In the genomic region with DNA sequence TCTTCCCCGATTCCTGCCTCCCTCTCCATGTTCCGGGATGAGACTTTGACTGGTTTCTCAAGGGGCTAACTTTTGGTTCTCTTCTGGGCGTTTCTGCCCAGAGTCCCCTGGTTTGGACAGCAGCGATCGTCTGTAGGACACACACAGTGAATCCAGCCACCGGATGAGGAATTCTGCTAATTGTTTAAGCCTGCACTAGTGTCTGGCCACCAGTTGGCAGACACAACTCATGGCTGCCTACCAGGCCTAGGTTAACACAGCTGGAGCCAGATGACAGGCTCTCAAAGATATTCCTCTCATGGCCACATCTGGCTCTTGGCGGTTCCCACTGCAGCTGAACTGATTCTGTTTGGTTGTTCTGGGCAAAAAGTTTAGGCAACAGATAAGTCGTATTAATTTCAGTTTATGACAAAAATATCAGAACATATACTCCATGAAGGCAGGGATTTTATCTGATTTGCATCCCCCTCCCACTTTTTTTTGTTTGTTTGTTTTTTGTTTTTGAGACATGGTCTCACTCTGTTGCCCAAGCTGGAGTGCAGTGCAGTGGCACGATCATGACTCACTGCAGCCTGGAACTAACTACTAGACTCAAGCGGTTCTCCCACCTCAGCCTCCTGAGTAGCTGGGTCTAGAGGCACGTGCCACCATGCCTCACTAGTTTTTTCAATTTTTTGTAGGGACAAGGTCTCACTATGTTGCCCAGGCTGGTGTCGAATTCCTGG, we compare ENCODE assay signal across 9 cellular contexts.
DNase-seq lines count a peak whose midpoint lies in the region; ATAC-seq and TF ChIP-seq lines count a peak whose summit lies in the region.
"Had no signal": no experiment of that assay in that cellular context is flagged by ENCODE, and none has a peak within 500 bp of the region (broad histone marks: within the 10 kb centered on the region; RNA-seq: fewer than 3 reads in every experiment).

No MANE protein-coding gene starts in this region.

- POLR2A ChIA-PET in naive thymus-derived CD4-positive, alpha-beta T cell (lab: Charles Lee): interaction anchor here (1.4 kb wide), 1 partner anchor 183 kb away, joined by 4 read pairs; no protein-coding TSS in a partner anchor

- peak overlapping the region in 7 of 9 donors; percentile 82 to 98 (median 97) for H3K27ac Mint-ChIP-seq in naive thymus-derived CD4-positive, alpha-beta T cell

- H3K4me1 ChIP-seq in Loucy (ENCODE audit: insufficient read depth, low read length, poor library complexity, severe bottlenecking) (peaks cover 47% of the 10 kb centered on the region), esophagus squamous epithelium (peaks cover 0 to 41% (median 13%) of the 10 kb centered on the region in 3 donors)
- H3K4me1 ChIP-seq in naive thymus-derived CD4-positive, alpha-beta T cell (ENCODE audit: control insufficient read depth in 2 of 2, insufficient read depth in 2 of 2, low read length in 2 of 2): peaks cover 8 to 61% of the 10 kb centered on the region in 2 donors

- no peak overlapping the region for H2AFZ ChIP-seq in Loucy (ENCODE audit: low read length)

- peak overlapping the region in 5 of 10 donors; percentile 17 to 84 (median 41) for H3K4me3 Mint-ChIP-seq in naive thymus-derived CD4-positive, alpha-beta T cell

- H3K4me1 Mint-ChIP-seq in naive thymus-derived CD4-positive, alpha-beta T cell: peaks cover 27 to 93% (median 78%) of the 10 kb centered on the region in 7 donors

- peak overlapping the region in 3 of 4 donors; percentile 11 to 73 (median 49) for H3K27ac ChIP-seq in esophagus squamous epithelium
- peak overlapping the region; percentile 90 for H3K27ac ChIP-seq in naive thymus-derived CD4-positive, alpha-beta T cell (ENCODE audit: low read depth, low read length)

- H3K9ac ChIP-seq in Loucy (ENCODE audit: low read depth, low read length, poor library complexity, severe bottlenecking): no peak overlapping the region

- no peak for TF ChIP-seq POLR2A in esophagus squamous epithelium (IDR thresholded peaks at IDR 0.05)

- H3K9me2 ChIP-seq in Loucy (replicated peaks; ENCODE audit: low read depth, low read length): no peaks in the 10 kb centered on the region

- H3K27me3 Mint-ChIP-seq in naive thymus-derived CD4-positive, alpha-beta T cell: peaks cover 0 to 27% (median 0%) of the 10 kb centered on the region in 5 donors

- peaks cover 0 to 16% (median 5%) of the 10 kb centered on the region in 5 donors for H3K36me3 Mint-ChIP-seq in naive thymus-derived CD4-positive, alpha-beta T cell

- H3K9me3 Mint-ChIP-seq in naive thymus-derived CD4-positive, alpha-beta T cell: no peaks in the 10 kb centered on the region

- TF ChIP-seq CTCF in AG10803 (conservative IDR thresholded peaks at IDR 0.05; ENCODE audit: low read length) (peak; percentile 42), Loucy (conservative IDR thresholded peaks at IDR 0.05; ENCODE audit: low read length) (peak; percentile 11; the same call in 1 of the 2 replicates), esophagus squamous epithelium (IDR thresholded peaks at IDR 0.05) (peak in 1 of 6 experiments; percentile 8)

- no peaks in the 10 kb centered on the region for H4K20me1 ChIP-seq in Loucy (ENCODE audit: insufficient read depth, low read length, poor library complexity, severe bottlenecking)

- WGBS in esophagus squamous epithelium, 2 donors: 74 to 83% methylated on average over 12 of the region's 12 CpGs

- H3K9me3 ChIP-seq in Loucy (ENCODE audit: insufficient read depth, low read depth, low read length) (no peaks in the 10 kb centered on the region), esophagus squamous epithelium (no peaks in the 10 kb centered on the region)
- H3K9me3 ChIP-seq in naive thymus-derived CD4-positive, alpha-beta T cell (ENCODE audit: control insufficient read depth in 2 of 3, low read length in 3 of 3): no peaks in the 10 kb centered on the region

- intact Hi-C loops in esophagus squamous epithelium (cut with DNase I): no loop called here
- intact Hi-C loops in naive thymus-derived CD4-positive, alpha-beta T cell (cut with micrococcal nuclease): loop anchor here in 1 of 2 donors (1.0 kb wide), 1 partner anchor 8 kb away; no protein-coding TSS in a partner anchor

- no peak overlapping the region for H3K4me2 ChIP-seq in Loucy (ENCODE audit: low read depth, low read length, poor library complexity, severe bottlenecking)

- DNase-seq in AG10803 (ENCODE audit: low read depth) (peak; percentile 94), esophagus squamous epithelium (lab: John Stamatoyannopoulos, UW) (no peak), NK-92 (lab: John Stamatoyannopoulos, UW; ENCODE audit: unreplicated experiment) (no peak), NCI-H187 (lab: John Stamatoyannopoulos, UW) (no peak)
- no peak for DNase-seq in naive thymus-derived CD4-positive, alpha-beta T cell
- DNase-seq: NCI-H526 treated with DMSO at 0.1 percent for 48 hours had no signal

- H3K27me3 ChIP-seq in Loucy (ENCODE audit: insufficient read depth, low read length, poor library complexity, severe bottlenecking): no peaks in the 10 kb centered on the region
- H3K27me3 ChIP-seq in esophagus squamous epithelium: no peaks in the 10 kb centered on the region
- no peaks in the 10 kb centered on the region for H3K27me3 ChIP-seq in naive thymus-derived CD4-positive, alpha-beta T cell (ENCODE audit: control insufficient read depth in 2 of 2, insufficient read depth in 2 of 2, low read length in 2 of 2)

- peaks cover 7% of the 10 kb centered on the region; the same call in 1 of the 2 replicates for H3F3A ChIP-seq in Loucy (ENCODE audit: low read depth)

- H3K36me3 ChIP-seq in Loucy (ENCODE audit: insufficient read depth, low read length) (no peaks in the 10 kb centered on the region), esophagus squamous epithelium (no peaks in the 10 kb centered on the region)
- H3K36me3 ChIP-seq in naive thymus-derived CD4-positive, alpha-beta T cell (ENCODE audit: control insufficient read depth in 2 of 3, insufficient read depth in 3 of 3, low read length in 3 of 3): no peaks in the 10 kb centered on the region

- H3K79me2 ChIP-seq in Loucy (ENCODE audit: insufficient read depth, low read length): peaks cover 22% of the 10 kb centered on the region; the same call in 1 of the 2 replicates

- CTCF ChIA-PET in naive thymus-derived CD4-positive, alpha-beta T cell (lab: Charles Lee): no interaction called here

- no peak for ATAC-seq in naive thymus-derived CD4-positive, alpha-beta T cell
- no peak for ATAC-seq in HG02885 (IDR thresholded peaks at IDR 0.05; ENCODE audit: poor library complexity, unreplicated experiment)
- no peak for ATAC-seq in HG03045 (IDR thresholded peaks at IDR 0.05; ENCODE audit: unreplicated experiment)

- H3K4me3 ChIP-seq in AG10803 (ENCODE audit: low read length) (peak overlapping the region; percentile 39), Loucy (ENCODE audit: low read length, poor library complexity, severe bottlenecking) (no peak overlapping the region), esophagus squamous epithelium (peak overlapping the region in 1 of 4 donors; percentile 1)
- H3K4me3 ChIP-seq in naive thymus-derived CD4-positive, alpha-beta T cell (ENCODE audit: low read length): no peak overlapping the region
